1 cellular context compared by ENCODE assay signal in the genomic region with DNA sequence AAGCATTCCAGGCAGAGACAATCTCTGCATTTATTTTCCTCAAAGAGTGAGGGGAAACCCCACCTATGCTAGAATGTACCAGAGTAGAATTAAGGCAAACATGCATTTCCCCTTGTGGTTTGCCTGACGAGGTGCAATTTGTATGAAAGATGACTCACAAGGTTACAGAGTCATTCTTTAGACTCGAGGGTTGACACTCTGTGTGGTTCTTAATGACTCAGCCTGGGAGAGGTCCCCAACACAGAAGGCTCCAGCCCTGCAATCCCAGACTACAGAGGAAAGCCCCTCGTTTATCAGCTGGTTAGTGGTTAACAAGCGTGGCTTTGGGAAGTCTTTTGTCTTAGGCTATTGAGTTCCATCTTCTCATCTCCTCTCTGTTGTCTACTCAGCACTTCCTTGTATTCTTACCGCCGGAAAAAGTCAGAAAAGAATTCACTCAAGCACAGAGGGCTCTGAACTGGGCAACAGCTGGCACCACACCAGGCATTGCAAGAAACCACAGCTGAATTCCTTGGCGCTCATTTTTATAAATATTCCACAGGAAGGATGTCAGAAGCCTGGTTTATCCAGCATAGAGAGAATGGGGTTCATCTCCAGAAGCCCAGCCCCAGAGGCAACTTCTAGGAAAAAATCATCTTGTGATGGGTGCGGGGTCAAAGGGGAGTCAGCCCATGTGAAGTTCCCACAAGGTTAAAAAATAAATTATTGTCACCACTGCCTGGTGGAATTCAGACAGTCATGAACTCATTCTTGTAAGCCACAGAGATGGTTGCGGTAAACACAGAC.
TF ChIP-seq lines count a peak whose summit lies in the region.

No MANE protein-coding gene starts in this region.

TF ChIP-seq in GM23338, 12 proteins besides CTCF, POLR2A, EP300 and RAD21 (continued from another document):
- TF ChIP-seq ZNF462 (CRISPR knock-in tag; IDR thresholded peaks at IDR 0.05), result no peak
